In genomic region chr5:134119720-134120119, GRCh38 we compare ENCODE assay signal across 2 cellular contexts.
TF ChIP-seq lines count a peak whose summit lies in the region.

No MANE protein-coding gene starts in this region.

TF ChIP-seq in HepG2, 621 proteins besides CTCF, POLR2A, EP300 and RAD21:
- TF ChIP-seq AGO2 (optimal IDR thresholded peaks at IDR 0.05; ENCODE audit: low read depth, low read length): peak; percentile 48
- TF ChIP-seq ZFY (CRISPR knock-in tag; IDR thresholded peaks at IDR 0.05): no peak

TF ChIP-seq in H1, 55 proteins besides CTCF, POLR2A, EP300 and RAD21:
- TF ChIP-seq YY1 (IDR thresholded peaks at IDR 0.05; ENCODE audit: low read depth, low read length) (no peak), ASH2L (IDR thresholded peaks at IDR 0.05; ENCODE audit: low read length) (no peak), CTBP2 (IDR thresholded peaks at IDR 0.05; ENCODE audit: borderline replicate concordance, insufficient read depth, insufficient read length, low read length) (no peak), POLR2AphosphoS5 (IDR thresholded peaks at IDR 0.05; ENCODE audit: low read depth, low read length) (no peak), KDM4A (IDR thresholded peaks at IDR 0.05; ENCODE audit: low read depth, low read length, severe bottlenecking) (no peak), MAX (IDR thresholded peaks at IDR 0.05) (no peak), CBX8 (IDR thresholded peaks at IDR 0.05; ENCODE audit: borderline replicate concordance, low read depth, low read length) (no peak), SRF (IDR thresholded peaks at IDR 0.05; ENCODE audit: low read depth, low read length) (no peak), ATF2 (IDR thresholded peaks at IDR 0.05; ENCODE audit: low read length) (no peak), CBX5 (IDR thresholded peaks at IDR 0.05; ENCODE audit: low read depth, low read length) (no peak), SAP30 (IDR thresholded peaks at IDR 0.05; ENCODE audit: insufficient read depth, insufficient replicate concordance, low read length) (no peak), SP1 (IDR thresholded peaks at IDR 0.05; ENCODE audit: low read depth, low read length) (no peak), KDM1A (IDR thresholded peaks at IDR 0.05; ENCODE audit: borderline replicate concordance, low read length) (no peak), MAFK (IDR thresholded peaks at IDR 0.05; ENCODE audit: low read depth, low read length) (no peak), NRF1 (IDR thresholded peaks at IDR 0.05; ENCODE audit: low read depth, low read length) (no peak), TBP (IDR thresholded peaks at IDR 0.05; ENCODE audit: low read depth, low read length) (no peak)
